9 cellular contexts compared by ENCODE assay signal in genomic region chr22:26679003-26679629, GRCh38. TPM values are rescaled to one million over a fixed set of nuclear protein-coding genes. Genes with fewer than 3 reads are reported as not detected.
DNase-seq lines count a peak whose midpoint lies in the region; ATAC-seq lines count a peak whose summit lies in the region.
"Had no signal": no experiment of that assay in that cellular context is flagged by ENCODE, and none has a peak within 500 bp of the region (broad histone marks: within the 10 kb centered on the region; RNA-seq: fewer than 3 reads in every experiment).

No MANE protein-coding gene starts in this region.

- DNase-seq in NCI-H1436 (lab: John Stamatoyannopoulos, UW), result peak; percentile 62
- no peak for DNase-seq in NCI-H1436 treated with DMSO at 0.1 percent for 48 hours (lab: John Stamatoyannopoulos, UW)
- peak; percentile 86 for DNase-seq in NAMALWA (ENCODE audit: low spot score)
- peak; percentile 27 to 70 (median 54) for DNase-seq in T-helper 2 cell
- peak in 51 of 58 donors; percentile 20 to 85 (median 52) for DNase-seq in anterior cingulate cortex (lab: John Stamatoyannopoulos, UW)
- peak; percentile 66 to 87 (median 86) for DNase-seq in right cardiac atrium
- peak; percentile 17 for DNase-seq in skeletal muscle cell (ENCODE audit: low read depth)

- peaks cover 12% of the 10 kb centered on the region for H3K4me1 ChIP-seq in right cardiac atrium (ENCODE audit: control insufficient read depth, insufficient read depth, low read length)

- H3K4me3 ChIP-seq in right cardiac atrium (ENCODE audit: low read length), result no peak overlapping the region
- no peak overlapping the region for H3K4me3 ChIP-seq in skeletal muscle cell (ENCODE audit: low read depth, low read length)
- H3K4me3 ChIP-seq: skin epidermis had no signal

- intact Hi-C loops in right cardiac atrium (cut with DNase I), result no loop called here

- ATAC-seq in right cardiac atrium (peak; percentile 74 to 77), HG02884 (IDR thresholded peaks at IDR 0.05; ENCODE audit: unreplicated experiment) (no peak)

- 34% methylated on average over 9 of the region's 9 CpGs for WGBS in right cardiac atrium

- no peak overlapping the region for H3K27ac ChIP-seq in right cardiac atrium (ENCODE audit: low read length)
- H3K27ac ChIP-seq: skin epidermis had no signal

- H3K27me3 ChIP-seq in right cardiac atrium (ENCODE audit: control insufficient read depth, insufficient read depth), result no peaks in the 10 kb centered on the region

- no peaks in the 10 kb centered on the region for H3K9me3 ChIP-seq in right cardiac atrium (ENCODE audit: control insufficient read depth, low read length)

RNA-seq across cellular contexts. Expression of gene MIAT, which starts 21.7 kb away (rescaled TPM):
- 1 to 10 TPM; 1.3 to 2.7 (median 1.5) TPM for total RNA-seq in right cardiac atrium
- 0.45 TPM for polyA plus RNA-seq in right cardiac atrium

RNA-seq across cellular contexts. Expression of gene CRYBA4, which starts 57.4 kb away (rescaled TPM):
- total RNA-seq in right cardiac atrium, result not detected
- not detected for polyA plus RNA-seq in right cardiac atrium
